8 cellular contexts compared by ENCODE assay signal in genomic region chr22:20132686-20133246, GRCh38. TPM values are rescaled to one million over a fixed set of nuclear protein-coding genes. Genes with fewer than 3 reads are reported as not detected.
DNase-seq lines count a peak whose midpoint lies in the region; ATAC-seq and TF ChIP-seq lines count a peak whose summit lies in the region.

No MANE protein-coding gene starts in this region.

- no peaks in the 10 kb centered on the region for H3K9me3 ChIP-seq in AG04450 (ENCODE audit: control insufficient read depth, insufficient read depth, low read length)
- no peaks in the 10 kb centered on the region for H3K9me3 ChIP-seq in naive thymus-derived CD4-positive, alpha-beta T cell (ENCODE audit: control insufficient read depth in 2 of 3, low read length in 3 of 3)

- H3K27ac ChIP-seq in AG04450 (ENCODE audit: low read depth, low read length) = no peak overlapping the region
- no peak overlapping the region for H3K27ac ChIP-seq in coronary artery
- peak overlapping the region; percentile 64 for H3K27ac ChIP-seq in naive thymus-derived CD4-positive, alpha-beta T cell (ENCODE audit: low read depth, low read length)

- CTCF ChIA-PET in AG04450 (lab: Charles Lee) = interaction anchor here (0.6 kb wide), 1 partner anchor 642 kb away, joined by 3 read pairs; no protein-coding TSS in a partner anchor
- CTCF ChIA-PET in naive thymus-derived CD4-positive, alpha-beta T cell (lab: Charles Lee) = no interaction called here

- no peaks in the 10 kb centered on the region for H3K9me3 Mint-ChIP-seq in naive thymus-derived CD4-positive, alpha-beta T cell

- H3K27ac Mint-ChIP-seq in naive thymus-derived CD4-positive, alpha-beta T cell = peak overlapping the region in 6 of 9 donors; percentile 28 to 70 (median 54)

- H3K4me3 ChIP-seq in AG04450 (ENCODE audit: low read depth, low read length) (peak overlapping the region; percentile 79), coronary artery (peak overlapping the region; percentile 100)
- H3K4me3 ChIP-seq in Jurkat, Clone E6-1 (ENCODE audit: low read length) = peak overlapping the region; percentile 76
- H3K4me3 ChIP-seq in naive thymus-derived CD4-positive, alpha-beta T cell (ENCODE audit: low read length) = peak overlapping the region; percentile 48

- no peaks in the 10 kb centered on the region for H3K27me3 Mint-ChIP-seq in naive thymus-derived CD4-positive, alpha-beta T cell

- H3K36me3 ChIP-seq in naive thymus-derived CD4-positive, alpha-beta T cell (ENCODE audit: control insufficient read depth in 2 of 3, insufficient read depth in 3 of 3, low read length in 3 of 3) = peaks cover 0 to 3% (median 0%) of the 10 kb centered on the region in 3 experiments

- no peak for ATAC-seq in naive thymus-derived CD4-positive, alpha-beta T cell
- ATAC-seq in GM19023 (IDR thresholded peaks at IDR 0.05; ENCODE audit: unreplicated experiment) = no peak

- DNase-seq in AG04450 (ENCODE audit: low read depth, low spot score) (no peak), coronary artery (ENCODE audit: low spot score) (no peak), DMS153 treated with DMSO at 0.1 percent for 48 hours (lab: John Stamatoyannopoulos, UW; ENCODE audit: unreplicated experiment) (no peak), NCI-H2227 (lab: John Stamatoyannopoulos, UW; ENCODE audit: unreplicated experiment) (no peak), NK-92 (lab: John Stamatoyannopoulos, UW; ENCODE audit: unreplicated experiment) (no peak)
- no peak for DNase-seq in Jurkat, Clone E6-1 (ENCODE audit: low read depth, low spot score)
- DNase-seq in naive thymus-derived CD4-positive, alpha-beta T cell = no peak

- intact Hi-C loops in naive thymus-derived CD4-positive, alpha-beta T cell (cut with micrococcal nuclease) = no loop called here

- no peaks in the 10 kb centered on the region for H3K36me3 Mint-ChIP-seq in naive thymus-derived CD4-positive, alpha-beta T cell

- POLR2A ChIA-PET in AG04450 (lab: Yijun Ruan, JAX) = no interaction called here
- POLR2A ChIA-PET in naive thymus-derived CD4-positive, alpha-beta T cell (lab: Charles Lee) = no interaction called here

- H3K4me1 ChIP-seq in naive thymus-derived CD4-positive, alpha-beta T cell (ENCODE audit: control insufficient read depth in 2 of 2, insufficient read depth in 2 of 2, low read length in 2 of 2) = peaks cover 14 to 20% of the 10 kb centered on the region in 2 donors

- TF ChIP-seq CTCF in AG04450 (IDR thresholded peaks at IDR 0.05; ENCODE audit: low read depth, low read length) (no peak), coronary artery (IDR thresholded peaks at IDR 0.05) (no peak)

- H3K4me1 Mint-ChIP-seq in naive thymus-derived CD4-positive, alpha-beta T cell = peaks cover 10 to 45% (median 29%) of the 10 kb centered on the region in 7 donors

- H3K4me3 Mint-ChIP-seq in naive thymus-derived CD4-positive, alpha-beta T cell = peak overlapping the region; percentile 62 to 83 (median 74)

- no peaks in the 10 kb centered on the region for H3K27me3 ChIP-seq in AG04450 (ENCODE audit: control insufficient read depth, insufficient read depth, low read length)
- H3K27me3 ChIP-seq in naive thymus-derived CD4-positive, alpha-beta T cell (ENCODE audit: control insufficient read depth in 2 of 2, insufficient read depth in 2 of 2, low read length in 2 of 2) = no peaks in the 10 kb centered on the region

RNA-seq across cellular contexts. Expression of gene ZDHHC8, which starts 1.2 kb away (rescaled TPM):
- polyA plus RNA-seq in AG04450 (2011; rRNA removed) = 13.5 and 21.9 TPM in 2 replicates
- 12.4 and 15.7 TPM in 2 replicates for polyA minus RNA-seq in AG04450 (2011; rRNA and poly(A)+ RNA removed)
- 41.4 TPM for polyA plus RNA-seq in Jurkat, Clone E6-1 (2012; ENCODE audit: insufficient read depth, insufficient read length)
- total RNA-seq in naive thymus-derived CD4-positive, alpha-beta T cell = 10 to 100 TPM; 63.4 to 88.5 (median 79.2) TPM
- 1 to 10 TPM in 1 of 2 donors, under 1 TPM in 1; 0.95 to 4.3 TPM for polyA plus RNA-seq in naive thymus-derived CD4-positive, alpha-beta T cell

RNA-seq across cellular contexts. Expression of gene TRMT2A, which starts 15.7 kb away (rescaled TPM):
- polyA plus RNA-seq in AG04450 (2011; rRNA removed) = 15.6 and 20.4 TPM in 2 replicates
- 28.4 and 36.5 TPM in 2 replicates for polyA minus RNA-seq in AG04450 (2011; rRNA and poly(A)+ RNA removed)
- polyA plus RNA-seq in Jurkat, Clone E6-1 (2012; ENCODE audit: insufficient read depth, insufficient read length) = 78.4 TPM
- 100 to 1,000 TPM in 2 of 5 experiments, 10 to 100 TPM in 3; 92.0 to 134 (median 95.8) TPM for total RNA-seq in naive thymus-derived CD4-positive, alpha-beta T cell
- polyA plus RNA-seq in naive thymus-derived CD4-positive, alpha-beta T cell = 10 to 100 TPM; 30.0 to 44.5 TPM

RNA-seq across cellular contexts. Expression of gene RANBP1, which starts 16.9 kb away (rescaled TPM):
- 154 and 174 TPM in 2 replicates for polyA plus RNA-seq in AG04450 (2011; rRNA removed)
- polyA minus RNA-seq in AG04450 (2011; rRNA and poly(A)+ RNA removed) = 102 and 126 TPM in 2 replicates
- 479 TPM for polyA plus RNA-seq in Jurkat, Clone E6-1 (2012; ENCODE audit: insufficient read depth, insufficient read length)
- total RNA-seq in naive thymus-derived CD4-positive, alpha-beta T cell = 100 to 1,000 TPM in 1 of 5 experiments, 10 to 100 TPM in 4; 50.4 to 224 (median 74.8) TPM
- 10 to 100 TPM; 86.1 to 90.6 TPM for polyA plus RNA-seq in naive thymus-derived CD4-positive, alpha-beta T cell

RNA-seq across cellular contexts. Expression of gene CCDC188, which starts 18.1 kb away (rescaled TPM):
- polyA plus RNA-seq in AG04450 (2011; rRNA removed) = not detected in 2 replicates
- polyA minus RNA-seq in AG04450 (2011; rRNA and poly(A)+ RNA removed) = not detected in 2 replicates
- polyA plus RNA-seq in Jurkat, Clone E6-1 (2012; ENCODE audit: insufficient read depth, insufficient read length) = not detected
- not detected for total RNA-seq in naive thymus-derived CD4-positive, alpha-beta T cell
- polyA plus RNA-seq in naive thymus-derived CD4-positive, alpha-beta T cell = not detected

RNA-seq across cellular contexts. Expression of gene DGCR8, which starts 52.7 kb away (rescaled TPM):
- 22.0 and 22.8 TPM in 2 replicates for polyA plus RNA-seq in AG04450 (2011; rRNA removed)
- 31.4 and 34.2 TPM in 2 replicates for polyA minus RNA-seq in AG04450 (2011; rRNA and poly(A)+ RNA removed)
- polyA plus RNA-seq in Jurkat, Clone E6-1 (2012; ENCODE audit: insufficient read depth, insufficient read length) = 27.9 TPM
- total RNA-seq in naive thymus-derived CD4-positive, alpha-beta T cell = 10 to 100 TPM; 33.4 to 63.6 (median 41.1) TPM
- polyA plus RNA-seq in naive thymus-derived CD4-positive, alpha-beta T cell = 1 to 10 TPM; 4.1 to 6.1 TPM

Comparison
In these comparisons a context has a peak if more than half of its experiments do, and no peak if none do; other contexts are left out.
1. H3K4me3 ChIP-seq: peak in every context shown above with its lines; median percentile 100 in coronary artery; 79 in AG04450; 76 in Jurkat, Clone E6-1; 48 in naive thymus-derived CD4-positive, alpha-beta T cell.